Comparison of ENCODE assay signal across 18 cellular contexts in the genomic region with DNA sequence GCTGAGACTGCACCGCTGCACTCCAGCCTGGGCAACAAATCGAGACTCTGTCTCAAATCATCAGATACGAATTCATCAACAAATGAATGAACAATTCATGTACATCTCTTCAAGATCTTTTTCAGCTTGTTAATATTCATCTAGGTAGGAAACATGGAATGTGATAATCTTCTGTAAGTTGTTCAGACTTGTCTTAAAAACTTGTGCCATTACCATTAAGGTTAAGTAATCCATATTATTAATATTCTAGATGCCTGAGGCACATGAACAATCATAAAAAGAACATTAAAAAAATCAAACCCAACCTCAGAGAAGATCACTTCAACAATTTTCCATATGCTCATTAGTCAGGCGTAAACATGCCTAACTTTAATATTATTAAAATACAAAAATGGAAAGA.
"Had no signal": no experiment of that assay in that cellular context is flagged by ENCODE, and none has a peak within 500 bp of the region (broad histone marks: within the 10 kb centered on the region; RNA-seq: fewer than 3 reads in every experiment).

No MANE protein-coding gene starts in this region.

- H3K4me1 ChIP-seq: parathyroid adenoma had no signal

- DNase-seq: activated B cell treated with CpG ODN at 0.5 μM for 24 hours; activated gamma-delta T cell treated with Interleukin-2 at 50 U/mL for 16 hours; activated naive CD8-positive, alpha-beta T cell treated with anti-CD3 and anti-CD28 coated beads for 36 hours; activated T-cell treated with anti-CD3 and anti-CD28 coated beads for 4 hours; adrenal gland; aorta; body of pancreas; endodermal cell; esophagus squamous epithelium; left ventricle myocardium inferior; nucleus accumbens; psoas muscle; stimulated activated CD4-positive, alpha-beta T cell treated with anti-CD3 and anti-CD28 coated beads, Interleukin-15, amount 100 ng/mL, for 24 hours; stimulated activated CD4-positive, alpha-beta T cell treated with anti-CD3 and anti-CD28 coated beads, Interleukin-2, amount 100 ng/mL, for 24 hours; stimulated activated naive CD4-positive, alpha-beta T cell had no signal

- H3K9me3 ChIP-seq: adrenal gland, body of pancreas, esophagus squamous epithelium, left ventricle myocardium inferior, psoas muscle, tibial nerve had no signal

- H3K9me3 Mint-ChIP-seq: activated B cell treated with CpG ODN at 0.5 μM for 24 hours; activated naive CD8-positive, alpha-beta T cell treated with anti-CD3 and anti-CD28 coated beads for 36 hours; endodermal cell had no signal

- H3K27ac Mint-ChIP-seq: activated B cell treated with CpG ODN at 0.5 μM for 24 hours; activated naive CD8-positive, alpha-beta T cell treated with anti-CD3 and anti-CD28 coated beads for 36 hours; endodermal cell had no signal

- ATAC-seq: body of pancreas, psoas muscle had no signal

- H3K27me3 Mint-ChIP-seq: activated B cell treated with CpG ODN at 0.5 μM for 24 hours; activated naive CD8-positive, alpha-beta T cell treated with anti-CD3 and anti-CD28 coated beads for 36 hours had no signal

- H3K4me3 Mint-ChIP-seq: activated B cell treated with CpG ODN at 0.5 μM for 24 hours; activated naive CD8-positive, alpha-beta T cell treated with anti-CD3 and anti-CD28 coated beads for 36 hours; endodermal cell had no signal

- H3K36me3 ChIP-seq: adrenal gland, left ventricle myocardium inferior had no signal

- H3K27ac ChIP-seq: adrenal gland, body of pancreas, esophagus squamous epithelium, left ventricle myocardium inferior, parathyroid adenoma, psoas muscle, tibial nerve had no signal

- H3K27me3 ChIP-seq: adrenal gland, body of pancreas, esophagus squamous epithelium, tibial nerve had no signal

- H3K4me3 ChIP-seq: adrenal gland, body of pancreas, esophagus squamous epithelium, left ventricle myocardium inferior, lung, psoas muscle, tibial nerve had no signal
